Comparison of ENCODE assay signal across 17 cellular contexts in the genomic region with DNA sequence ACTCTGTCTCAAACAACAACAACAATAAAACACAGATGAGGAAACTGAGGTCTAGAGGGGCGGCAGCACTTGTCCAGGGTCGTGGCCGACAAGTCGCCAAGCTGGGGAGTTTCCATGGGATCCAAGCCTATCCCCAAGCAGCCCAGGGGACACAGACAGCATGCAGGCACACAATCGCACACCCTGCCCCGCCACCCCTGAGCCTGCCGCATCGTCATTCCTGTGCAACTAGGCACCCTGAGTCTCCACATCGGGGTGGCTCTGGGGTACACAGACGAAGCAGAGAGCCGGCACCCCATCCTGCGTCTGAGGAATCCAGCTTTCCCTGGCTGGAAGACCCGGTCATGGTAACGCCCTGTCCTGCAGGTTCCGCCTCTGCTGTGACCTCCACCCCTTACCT. TPM values are rescaled to one million over a fixed set of nuclear protein-coding genes. Genes with fewer than 3 reads are reported as not detected.
A peak's percentile ranks its signal among the peaks of the same experiment; 100 is the strongest.
DNase-seq lines count a peak whose midpoint lies in the region; ATAC-seq, FAIRE-seq and TF ChIP-seq lines count a peak whose summit lies in the region.
"Had no signal": no experiment of that assay in that cellular context is flagged by ENCODE, and none has a peak within 500 bp of the region (broad histone marks: within the 10 kb centered on the region; RNA-seq: fewer than 3 reads in every experiment).

No MANE protein-coding gene starts in this region.

- FAIRE-seq in H1 (lab: Jason Lieb, UNC): no peak
- FAIRE-seq: small intestine had no signal

- no peaks in the 10 kb centered on the region for H3K36me3 Mint-ChIP-seq in activated CD8-positive, alpha-beta T cell treated with anti-CD3 and anti-CD28 coated beads, Interleukin-2, amount 10 ng/mL, durations not matched to agents 7 days and 5 days (ENCODE audit: low read depth)
- H3K36me3 Mint-ChIP-seq in activated CD8-positive, alpha-beta T cell treated with anti-CD3 and anti-CD28 coated beads for 36 hours (ENCODE audit: low read depth): no peaks in the 10 kb centered on the region
- H3K36me3 Mint-ChIP-seq: T-cell had no signal

- no peak overlapping the region for H3K18ac ChIP-seq in H1 (ENCODE audit: extremely low read depth, low read length)

- TF ChIP-seq RAD21 in H1 (IDR thresholded peaks at IDR 0.05 in 1 of 2, conservative IDR thresholded peaks at IDR 0.05 in 1 of 2; ENCODE audit: low read depth in 2 of 2, low read length in 2 of 2): no peak

- TF ChIP-seq POLR2A in H1 (IDR thresholded peaks at IDR 0.05; ENCODE audit: control extremely low read depth in 1 of 2, low read depth in 2 of 2, low read length in 2 of 2) (no peak), spleen (IDR thresholded peaks at IDR 0.05) (no peak)

- H2BK5ac ChIP-seq in H1 (ENCODE audit: low read depth, low read length): no peak overlapping the region

- H3K4ac ChIP-seq in H1 (replicated peaks; ENCODE audit: insufficient read length, low read depth, low read length): no peak overlapping the region

- H4K91ac ChIP-seq in H1 (replicated peaks; ENCODE audit: insufficient read length, low read length): no peak overlapping the region

- H3K79me2 ChIP-seq in H1 (ENCODE audit: control insufficient read depth in 1 of 2, insufficient read depth in 2 of 2, low read length in 2 of 2): no peaks in the 10 kb centered on the region

- no peak overlapping the region for H3K9ac ChIP-seq in H1 (replicated peaks in 1 of 4; ENCODE audit: extremely low read depth in 1 of 4, low read depth in 3 of 4, low read length in 3 of 4)

- no peak overlapping the region for H2BK120ac ChIP-seq in H1 (replicated peaks; ENCODE audit: low read depth, low read length)

- 0 out of 2 replicates have a peak overlapping the region, but pooled peaks have one; percentile 45 for H4K8ac ChIP-seq in H1 (ENCODE audit: extremely low read depth, insufficient read depth, low read length)

- no peaks in the 10 kb centered on the region for H4K20me1 ChIP-seq in H1 (replicated peaks in 1 of 2; ENCODE audit: control insufficient read depth in 1 of 2, insufficient read depth in 2 of 2, low read length in 2 of 2)

- H2BK15ac ChIP-seq in H1 (ENCODE audit: low read length): peak overlapping the region; percentile 12; the same call in 1 of the 2 replicates

- no peak for ATAC-seq in activated CD8-positive, alpha-beta T cell treated with anti-CD3 and anti-CD28 coated beads, Interleukin-2, amount 10 ng/mL, durations not matched to agents 7 days and 5 days
- ATAC-seq in activated CD8-positive, alpha-beta T cell treated with anti-CD3 and anti-CD28 coated beads for 36 hours: no peak
- no peak for ATAC-seq in HG03469 (IDR thresholded peaks at IDR 0.05; ENCODE audit: unreplicated experiment)

- H2BK20ac ChIP-seq in H1 (ENCODE audit: low read length): peak overlapping the region; percentile 66; the same call in 1 of the 2 replicates

- POLR2A ChIA-PET in activated CD8-positive, alpha-beta T cell treated with anti-CD3 and anti-CD28 coated beads, Interleukin-2, amount 10 ng/mL, durations not matched to agents 7 days and 5 days (lab: Charles Lee): interaction anchor here (0.8 kb wide), 1 partner anchor 163 kb away, joined by 3 read pairs; no protein-coding TSS in a partner anchor
- POLR2A ChIA-PET in activated CD8-positive, alpha-beta T cell treated with anti-CD3 and anti-CD28 coated beads for 36 hours (lab: Charles Lee): interaction anchor here (1.3 to 2.7 kb wide), 5 partner anchors 21 to 142 kb away, joined by 3 to 16 read pairs (median 4); no protein-coding TSS in a partner anchor
- POLR2A ChIA-PET in H1 (lab: Charles Lee; ENCODE audit: partially characterized antibody): interaction anchor here (0.5 to 2.0 kb wide), 5 partner anchors 9 to 160 kb away, joined by 3 to 6 read pairs (median 5); no protein-coding TSS in a partner anchor

- no peak overlapping the region for H2AK5ac ChIP-seq in H1 (ENCODE audit: low read depth, low read length)

- peaks cover 21% of the 10 kb centered on the region for H3K23me2 ChIP-seq in H1 (ENCODE audit: low read depth, low read length)

- H3K4me1 Mint-ChIP-seq in activated CD8-positive, alpha-beta T cell treated with anti-CD3 and anti-CD28 coated beads, Interleukin-2, amount 10 ng/mL, durations not matched to agents 7 days and 5 days (ENCODE audit: low read depth): peaks cover 60% of the 10 kb centered on the region
- peaks cover 50% of the 10 kb centered on the region for H3K4me1 Mint-ChIP-seq in activated CD8-positive, alpha-beta T cell treated with anti-CD3 and anti-CD28 coated beads for 36 hours (ENCODE audit: low read depth)

- H3K4me1 ChIP-seq in H1 (replicated peaks in 1 of 4; ENCODE audit: control insufficient read depth in 3 of 4, insufficient read depth in 4 of 4, low read length in 3 of 4): peaks cover 0 to 16% (median 15%) of the 10 kb centered on the region in 4 experiments; a peak in 5 of 7 replicates
- H3K4me1 ChIP-seq in spleen: peaks cover 50 to 93% (median 77%) of the 10 kb centered on the region in 6 donors

- peak overlapping the region; percentile 51; the same call in 1 of the 2 replicates for H2BK12ac ChIP-seq in H1 (ENCODE audit: low read depth, low read length)

- H3K4me2 ChIP-seq in H1 (ENCODE audit: insufficient read depth in 1 of 2, low read depth in 2 of 2, low read length in 2 of 2): no peak overlapping the region
- H3K4me2 ChIP-seq: GM23338 had no signal

- H3K36me3 ChIP-seq in H1 (ENCODE audit: control insufficient read depth in 2 of 4, insufficient read depth in 4 of 4, low read length in 3 of 4) (no peaks in the 10 kb centered on the region), spleen (no peaks in the 10 kb centered on the region)
- H3K36me3 ChIP-seq: heart left ventricle, stomach, transverse colon had no signal

- H3K9me3 Mint-ChIP-seq in activated CD8-positive, alpha-beta T cell treated with anti-CD3 and anti-CD28 coated beads, Interleukin-2, amount 10 ng/mL, durations not matched to agents 7 days and 5 days (ENCODE audit: insufficient read depth): no peaks in the 10 kb centered on the region
- H3K9me3 Mint-ChIP-seq in activated CD8-positive, alpha-beta T cell treated with anti-CD3 and anti-CD28 coated beads for 36 hours: no peaks in the 10 kb centered on the region
- H3K9me3 Mint-ChIP-seq: activated CD4-positive, alpha-beta T cell treated with anti-CD3 and anti-CD28 coated beads, Interleukin-2, amount 10 ng/mL, durations not matched to agents 24 days and 14 days; activated naive CD4-positive, alpha-beta T cell treated with anti-CD3 and anti-CD28 coated beads for 36 hours; GM23338; T-cell had no signal

- H3K27ac ChIP-seq in H1 (ENCODE audit: low read depth, low read length) (no peak overlapping the region), spleen (peak overlapping the region in 2 of 8 donors; percentile 99)

- H3K56ac ChIP-seq in H1 (replicated peaks; ENCODE audit: insufficient read length, low read depth, low read length): no peak overlapping the region

- intact Hi-C loops in activated CD8-positive, alpha-beta T cell treated with anti-CD3 and anti-CD28 coated beads for 36 hours (cut with micrococcal nuclease): no loop called here
- intact Hi-C loops in spleen (cut with DNase I; ENCODE audit: low total_unique reads): no loop called here

- H3K23ac ChIP-seq in H1 (ENCODE audit: insufficient read length): no peak overlapping the region

- H3K4me3 Mint-ChIP-seq in activated CD8-positive, alpha-beta T cell treated with anti-CD3 and anti-CD28 coated beads, Interleukin-2, amount 10 ng/mL, durations not matched to agents 7 days and 5 days: no peak overlapping the region
- H3K4me3 Mint-ChIP-seq in activated CD8-positive, alpha-beta T cell treated with anti-CD3 and anti-CD28 coated beads for 36 hours: no peak overlapping the region
- H3K4me3 Mint-ChIP-seq: GM23338 had no signal

- H3K79me1 ChIP-seq in H1 (ENCODE audit: low read depth, low read length): no peaks in the 10 kb centered on the region

- H3K4me3 ChIP-seq in H1 (ENCODE audit: extremely low read depth in 1 of 4, insufficient read depth in 2 of 4, low read depth in 3 of 4, low read length in 4 of 4) (no peak overlapping the region), spleen (no peak overlapping the region)
- H3K4me3 ChIP-seq: GM23338, heart left ventricle, transverse colon had no signal

- no peak for TF ChIP-seq CTCF in activated CD8-positive, alpha-beta T cell treated with anti-CD3 and anti-CD28 coated beads for 36 hours (IDR thresholded peaks at IDR 0.05)
- TF ChIP-seq CTCF in H1 (IDR thresholded peaks at IDR 0.05; ENCODE audit: control extremely low read depth in 1 of 3, insufficient read depth in 1 of 3, low read depth in 1 of 3, low read length in 3 of 3) (no peak), spleen (IDR thresholded peaks at IDR 0.05 in 8 of 11, conservative IDR thresholded peaks at IDR 0.05 in 3 of 11) (no peak)

- 88% methylated on average over 15 of the region's 15 CpGs; no CpG with 5 or more reads in 1 of the 2 experiments for WGBS in H1 (ENCODE audit: extremely low coverage in 1 of 2, insufficient coverage in 1 of 2, insufficient read length in 1 of 2, insufficient replicate concordance in 2 of 2, low coverage in 1 of 2, low lambda C conversion rate in 2 of 2, missing lambda C conversion rate in 1 of 2), 2 experiments
- WGBS in spleen, 5 donors: 63 to 80% (median 67%) methylated on average over 14 to 15 of the region's 15 CpGs

- no peak for TF ChIP-seq EP300 in H1 (IDR thresholded peaks at IDR 0.05; ENCODE audit: borderline replicate concordance in 1 of 2, low read depth in 2 of 2, low read length in 2 of 2)

- CTCF ChIA-PET in activated CD8-positive, alpha-beta T cell treated with anti-CD3 and anti-CD28 coated beads, Interleukin-2, amount 10 ng/mL, durations not matched to agents 7 days and 5 days (lab: Charles Lee): interaction anchor here (0.6 to 3.5 kb wide), 10 partner anchors 8 to 222 kb away, joined by 3 to 38 read pairs (median 4); a partner anchor contains a TSS
- CTCF ChIA-PET in activated CD8-positive, alpha-beta T cell treated with anti-CD3 and anti-CD28 coated beads for 36 hours (lab: Charles Lee): interaction anchor here (0.8 to 2.7 kb wide), 14 partner anchors 7 to 319 kb away, joined by 3 to 29 read pairs (median 4); no protein-coding TSS in a partner anchor
- CTCF ChIA-PET in H1 (lab: Charles Lee; ENCODE audit: partially characterized antibody): interaction anchor here (0.8 to 3.4 kb wide), 27 partner anchors 9 to 138 kb away, joined by 3 to 24 read pairs (median 6); no protein-coding TSS in a partner anchor

- peaks cover 7% of the 10 kb centered on the region for H3K27me3 Mint-ChIP-seq in activated CD8-positive, alpha-beta T cell treated with anti-CD3 and anti-CD28 coated beads, Interleukin-2, amount 10 ng/mL, durations not matched to agents 7 days and 5 days (ENCODE audit: low read depth)
- no peaks in the 10 kb centered on the region for H3K27me3 Mint-ChIP-seq in activated CD8-positive, alpha-beta T cell treated with anti-CD3 and anti-CD28 coated beads for 36 hours

- H3K27ac Mint-ChIP-seq in activated CD8-positive, alpha-beta T cell treated with anti-CD3 and anti-CD28 coated beads, Interleukin-2, amount 10 ng/mL, durations not matched to agents 7 days and 5 days: peak overlapping the region; percentile 60
- no peak overlapping the region for H3K27ac Mint-ChIP-seq in activated CD8-positive, alpha-beta T cell treated with anti-CD3 and anti-CD28 coated beads for 36 hours

- no peaks in the 10 kb centered on the region for H3K27me3 ChIP-seq in H1 (replicated peaks in 1 of 4; ENCODE audit: control insufficient read depth in 3 of 4, extremely low read depth in 1 of 4, insufficient read depth in 3 of 4, low read length in 3 of 4)
- peaks cover 0 to 15% (median 3%) of the 10 kb centered on the region in 7 donors for H3K27me3 ChIP-seq in spleen (replicated peaks in 1 of 7)
- H3K27me3 ChIP-seq: dorsolateral prefrontal cortex, heart left ventricle, stomach, transverse colon had no signal

- no peak overlapping the region for H2AFZ ChIP-seq in H1 (ENCODE audit: low read length)
- H2AFZ ChIP-seq: GM23338 had no signal

- no peak for DNase-seq in activated CD8-positive, alpha-beta T cell treated with anti-CD3 and anti-CD28 coated beads, Interleukin-2, amount 10 ng/mL, durations not matched to agents 7 days and 5 days
- no peak for DNase-seq in activated CD8-positive, alpha-beta T cell treated with anti-CD3 and anti-CD28 coated beads for 36 hours
- peak; percentile 8 for DNase-seq in D341Med (ENCODE audit: low spot score)
- no peak for DNase-seq in H1 (ENCODE audit: low read depth in 1 of 2, low spot score in 2 of 2)
- DNase-seq in spleen: peak; percentile 82
- no peak for DNase-seq in cerebellar cortex (ENCODE audit: low spot score)
- DNase-seq in pons (ENCODE audit: low spot score): no peak

- no peak overlapping the region for H3K14ac ChIP-seq in H1 (ENCODE audit: insufficient read length)

- H4K5ac ChIP-seq in H1 (ENCODE audit: insufficient read length, low read depth, low read length): no peak overlapping the region

- H3K9me3 ChIP-seq in H1 (ENCODE audit: insufficient read depth in 2 of 2, low read depth in 1 of 2, low read length in 1 of 2) (no peaks in the 10 kb centered on the region), spleen (no peaks in the 10 kb centered on the region)
- H3K9me3 ChIP-seq: heart left ventricle, stomach, transverse colon had no signal

RNA-seq across cellular contexts. Expression of a gene that starts 29.2 kb away (rescaled TPM):
- over 10,000 TPM; 13,463 to 13,594 TPM for total RNA-seq in activated CD8-positive, alpha-beta T cell treated with anti-CD3 and anti-CD28 coated beads, Interleukin-2, amount 10 ng/mL, durations not matched to agents 7 days and 5 days
- total RNA-seq in activated CD8-positive, alpha-beta T cell treated with anti-CD3 and anti-CD28 coated beads for 36 hours: 1,000 to 10,000 TPM; 9,410 to 9,639 TPM
- total RNA-seq in H1 (2021; fragmentation: NEBNext Ultra II Directional; extraction: Animal tissue kit (Norgen Biotek cat#: 25700)): 5,193 and 5,434 TPM in 2 replicates
- polyA plus RNA-seq in H1 (2011; rRNA removed) (3,302 and 5,403 TPM in 2 replicates), spleen (1,000 to 10,000 TPM; 5,220 to 6,605 (median 5,389) TPM)
- 2,071 TPM for polyA plus RNA-seq in H1 (2011; cell fraction: cytosol; rRNA removed)
- polyA plus RNA-seq in H1 (2011; cell fraction: nucleus; rRNA removed): 4,500 TPM
- polyA plus RNA-seq in H1 (2012, experiment 1 of 2): 6,137 to 6,485 TPM (median 6,195 TPM) in 4 replicates
- 10,957 TPM for polyA plus RNA-seq in H1 (2012, experiment 2 of 2)
- polyA plus RNA-seq in H1 (2013, experiment 1 of 2): 8,552 TPM
- polyA plus RNA-seq in H1 (2013, experiment 2 of 2): 8,467 TPM
- polyA minus RNA-seq in H1 (2011; rRNA and poly(A)+ RNA removed): 2,491 and 4,199 TPM in 2 replicates
- 2,951 TPM for polyA minus RNA-seq in H1 (2011; cell fraction: cytosol; rRNA and poly(A)+ RNA removed)
- polyA minus RNA-seq in H1 (2011; cell fraction: nucleus; rRNA and poly(A)+ RNA removed): 2,361 TPM
- total RNA-seq in spleen: 1,000 to 10,000 TPM; 3,529 to 8,565 (median 4,739) TPM

RNA-seq across cellular contexts. Expression of a gene that starts 33.0 kb away (rescaled TPM):
- 10 to 100 TPM; 14.3 to 16.2 TPM for total RNA-seq in activated CD8-positive, alpha-beta T cell treated with anti-CD3 and anti-CD28 coated beads, Interleukin-2, amount 10 ng/mL, durations not matched to agents 7 days and 5 days
- total RNA-seq in activated CD8-positive, alpha-beta T cell treated with anti-CD3 and anti-CD28 coated beads for 36 hours: 10 to 100 TPM; 24.5 to 25.2 TPM
- total RNA-seq in H1 (2021; fragmentation: NEBNext Ultra II Directional; extraction: Animal tissue kit (Norgen Biotek cat#: 25700)): 300 and 304 TPM in 2 replicates
- polyA plus RNA-seq in H1 (2011; rRNA removed) (220 and 354 TPM in 2 replicates), spleen (10 to 100 TPM; 31.9 to 72.1 (median 33.5) TPM)
- 162 TPM for polyA plus RNA-seq in H1 (2011; cell fraction: cytosol; rRNA removed)
- polyA plus RNA-seq in H1 (2011; cell fraction: nucleus; rRNA removed): 211 TPM
- polyA plus RNA-seq in H1 (2012, experiment 1 of 2): 134 to 263 TPM (median 248 TPM) in 4 replicates
- 286 TPM for polyA plus RNA-seq in H1 (2012, experiment 2 of 2)
- 278 TPM for polyA plus RNA-seq in H1 (2013, experiment 1 of 2)
- 278 TPM for polyA plus RNA-seq in H1 (2013, experiment 2 of 2)
- 63.6 and 68.5 TPM in 2 replicates for polyA minus RNA-seq in H1 (2011; rRNA and poly(A)+ RNA removed)
- polyA minus RNA-seq in H1 (2011; cell fraction: cytosol; rRNA and poly(A)+ RNA removed): 239 TPM
- polyA minus RNA-seq in H1 (2011; cell fraction: nucleus; rRNA and poly(A)+ RNA removed): 150 TPM
- total RNA-seq in spleen: 100 to 1,000 TPM in 4 of 7 donors, 10 to 100 TPM in 3; 63.8 to 162 (median 101) TPM

RNA-seq across cellular contexts. Expression of a gene that starts 46.0 kb away (rescaled TPM):
- 10 to 100 TPM; 15.6 to 16.0 TPM for total RNA-seq in activated CD8-positive, alpha-beta T cell treated with anti-CD3 and anti-CD28 coated beads, Interleukin-2, amount 10 ng/mL, durations not matched to agents 7 days and 5 days
- 1 to 10 TPM; 7.5 to 7.7 TPM for total RNA-seq in activated CD8-positive, alpha-beta T cell treated with anti-CD3 and anti-CD28 coated beads for 36 hours
- 18.9 and 19.4 TPM in 2 replicates for total RNA-seq in H1 (2021; fragmentation: NEBNext Ultra II Directional; extraction: Animal tissue kit (Norgen Biotek cat#: 25700))
- 12.9 and 21.8 TPM in 2 replicates for polyA plus RNA-seq in H1 (2011; rRNA removed)
- polyA plus RNA-seq in H1 (2011; cell fraction: cytosol; rRNA removed): 7.4 TPM
- 15.0 TPM for polyA plus RNA-seq in H1 (2011; cell fraction: nucleus; rRNA removed)
- 6.5 to 10.6 TPM (median 8.4 TPM) in 4 replicates for polyA plus RNA-seq in H1 (2012, experiment 1 of 2)
- 7.4 TPM for polyA plus RNA-seq in H1 (2012, experiment 2 of 2)
- polyA plus RNA-seq in H1 (2013, experiment 1 of 2): 10.7 TPM
- 10.9 TPM for polyA plus RNA-seq in H1 (2013, experiment 2 of 2)
- polyA minus RNA-seq in H1 (2011; rRNA and poly(A)+ RNA removed): 11.1 and 12.9 TPM in 2 replicates
- polyA minus RNA-seq in H1 (2011; cell fraction: cytosol; rRNA and poly(A)+ RNA removed): 13.1 TPM
- 18.4 TPM for polyA minus RNA-seq in H1 (2011; cell fraction: nucleus; rRNA and poly(A)+ RNA removed)
- 10 to 100 TPM in 4 of 7 donors, 1 to 10 TPM in 3; 7.8 to 11.7 (median 10.2) TPM for total RNA-seq in spleen
- 1 to 10 TPM in 2 of 3 donors, under 1 TPM in 1; 0.59 to 2.3 (median 1.0) TPM for polyA plus RNA-seq in spleen

Comparison
In these comparisons a context has a peak if more than half of its experiments do, and no peak if none do; other contexts are left out.
1. DNase-seq: peak in D341Med (single experiment) and spleen (single experiment); none in activated CD8-positive, alpha-beta T cell treated with anti-CD3 and anti-CD28 coated beads, Interleukin-2, amount 10 ng/mL, durations not matched to agents 7 days and 5 days (single experiment), activated CD8-positive, alpha-beta T cell treated with anti-CD3 and anti-CD28 coated beads for 36 hours (single experiment), H1 (0 of 2), cerebellar cortex (single experiment) and pons (single experiment).